In genomic region chr9:85824949-85825348, GRCh38 we compare ENCODE assay signal across 8 cellular contexts.
A peak's percentile ranks its signal among the peaks of the same experiment; 100 is the strongest.
DNase-seq lines count a peak whose midpoint lies in the region; FAIRE-seq and TF ChIP-seq lines count a peak whose summit lies in the region.
"Not testable (repeated sequence)": the region's sequence is repeated elsewhere in the genome, so short reads cannot be mapped to it uniquely, and the experiment has no call there.

No MANE protein-coding gene starts in this region.

- TF ChIP-seq CTCF in BJ (IDR thresholded peaks at IDR 0.05; ENCODE audit: insufficient read depth, low read depth, low read length): peak; percentile 22; the same call in 1 of the 2 replicates
- peak; percentile 37 for TF ChIP-seq CTCF in GM12873 (IDR thresholded peaks at IDR 0.05; ENCODE audit: insufficient read depth, low read depth, low read length, missing control alignments)
- peak; percentile 19 for TF ChIP-seq CTCF in OCI-LY3 (IDR thresholded peaks at IDR 0.05; ENCODE audit: low read depth, low read length)
- 0 out of 2 replicates have a peak, but pooled peaks have one; percentile 6 for TF ChIP-seq CTCF in WI38 (IDR thresholded peaks at IDR 0.05; ENCODE audit: low read depth, low read length)
- peak in 2 of 3 experiments; percentile 58 to 66; a peak in 3 of 4 replicates for TF ChIP-seq CTCF in H1 (IDR thresholded peaks at IDR 0.05; ENCODE audit: control extremely low read depth in 1 of 3, insufficient read depth in 1 of 3, low read depth in 1 of 3, low read length in 3 of 3)
- peak; percentile 36 for TF ChIP-seq CTCF in smooth muscle cell (IDR thresholded peaks at IDR 0.05; ENCODE audit: borderline replicate concordance, insufficient read depth, poor library complexity, severe bottlenecking)

- not testable (repeated sequence) for H4K91ac ChIP-seq in H1 (replicated peaks; ENCODE audit: insufficient read length, low read length)

- H3K23me2 ChIP-seq in H1 (ENCODE audit: low read depth, low read length): not testable (repeated sequence)

- not testable (repeated sequence) for H3K27ac ChIP-seq in OCI-LY3 (ENCODE audit: low read length); H1 (ENCODE audit: low read depth, low read length); smooth muscle cell (ENCODE audit: low read depth)

- not testable (repeated sequence) for H3K79me1 ChIP-seq in H1 (ENCODE audit: low read depth, low read length)

- H3K27me3 ChIP-seq in BJ (ENCODE audit: control insufficient read depth, insufficient read depth, low read length); OCI-LY3 (ENCODE audit: low read depth, low read length); H1 (replicated peaks in 1 of 4; ENCODE audit: control insufficient read depth in 3 of 4, extremely low read depth in 1 of 4, insufficient read depth in 3 of 4, low read length in 3 of 4); smooth muscle cell (ENCODE audit: low read depth): not testable (repeated sequence)

- H3K23ac ChIP-seq in H1 (ENCODE audit: insufficient read length): not testable (repeated sequence)

- H2BK12ac ChIP-seq in H1 (ENCODE audit: low read depth, low read length): not testable (repeated sequence)

- not testable (repeated sequence) for H4K20me1 ChIP-seq in OCI-LY3 (ENCODE audit: insufficient read depth, low read length); H1 (replicated peaks in 1 of 2; ENCODE audit: control insufficient read depth in 1 of 2, insufficient read depth in 2 of 2, low read length in 2 of 2); smooth muscle cell (ENCODE audit: low read depth)

- CTCF ChIA-PET in BJ (lab: Yijun Ruan, JAX): interaction anchor here (1.6 kb wide), 1 partner anchor 34 kb away, joined by 4 read pairs; no protein-coding TSS in a partner anchor
- CTCF ChIA-PET in H1 (lab: Charles Lee; ENCODE audit: partially characterized antibody): interaction anchor here (0.6 to 1.8 kb wide), 14 partner anchors 19 to 189 kb away, joined by 3 to 14 read pairs (median 4); partner anchors contain the start of gene NAA35

- peak; percentile 58 to 69 for TF ChIP-seq RAD21 in H1 (IDR thresholded peaks at IDR 0.05 in 1 of 2, conservative IDR thresholded peaks at IDR 0.05 in 1 of 2; ENCODE audit: low read depth in 2 of 2, low read length in 2 of 2)

- TF ChIP-seq POLR2A in H1 (IDR thresholded peaks at IDR 0.05; ENCODE audit: control extremely low read depth in 1 of 2, low read depth in 2 of 2, low read length in 2 of 2): not testable (repeated sequence)

- FAIRE-seq in H1 (lab: Jason Lieb, UNC): peak; percentile 87

- DNase-seq in BJ (ENCODE audit: low read depth); H1 (ENCODE audit: low read depth in 1 of 2, low spot score in 2 of 2); smooth muscle cell (lab: John Stamatoyannopoulos, UW; ENCODE audit: unreplicated experiment): not testable (repeated sequence)
- DNase-seq in HuH-7.5 (ENCODE audit: low spot score) (peak; percentile 10), iPS-NIHi11 (ENCODE audit: low spot score) (peak; percentile 27)

- H3F3A ChIP-seq in smooth muscle cell (ENCODE audit: low read depth): not testable (repeated sequence)

- WGBS in H1 (ENCODE audit: extremely low coverage in 1 of 2, insufficient coverage in 1 of 2, insufficient read length in 1 of 2, insufficient replicate concordance in 2 of 2, low coverage in 1 of 2, low lambda C conversion rate in 2 of 2, missing lambda C conversion rate in 1 of 2), 2 experiments: 58% methylated on average over 1 of the region's 1 CpG; no CpG with 5 or more reads in 1 of the 2 experiments
- 60% methylated on average over 1 of the region's 1 CpG for WGBS in smooth muscle cell (ENCODE audit: low lambda C conversion rate)

- H3K18ac ChIP-seq in H1 (ENCODE audit: extremely low read depth, low read length): not testable (repeated sequence)

- H2AK5ac ChIP-seq in H1 (ENCODE audit: low read depth, low read length): not testable (repeated sequence)

- not testable (repeated sequence) for H4K8ac ChIP-seq in H1 (ENCODE audit: extremely low read depth, insufficient read depth, low read length)

- not testable (repeated sequence) for H3K9me3 ChIP-seq in OCI-LY3 (ENCODE audit: insufficient read depth, low read length); H1 (ENCODE audit: insufficient read depth in 2 of 2, low read depth in 1 of 2, low read length in 1 of 2); smooth muscle cell (replicated peaks; ENCODE audit: low read depth)

- H2BK5ac ChIP-seq in H1 (ENCODE audit: low read depth, low read length): not testable (repeated sequence)

- H4K5ac ChIP-seq in H1 (ENCODE audit: insufficient read length, low read depth, low read length): not testable (repeated sequence)

- not testable (repeated sequence) for H3K4ac ChIP-seq in H1 (replicated peaks; ENCODE audit: insufficient read length, low read depth, low read length)

- POLR2A ChIA-PET in BJ (lab: Charles Lee); H1 (lab: Charles Lee; ENCODE audit: partially characterized antibody): not testable (repeated sequence)

- H2BK15ac ChIP-seq in H1 (ENCODE audit: low read length): not testable (repeated sequence)

- H3K14ac ChIP-seq in H1 (ENCODE audit: insufficient read length): not testable (repeated sequence)

- H3K36me3 ChIP-seq in BJ (ENCODE audit: control insufficient read depth, insufficient read depth, low read length); OCI-LY3 (replicated peaks; ENCODE audit: low read depth, low read length); H1 (ENCODE audit: control insufficient read depth in 2 of 4, insufficient read depth in 4 of 4, low read length in 3 of 4); smooth muscle cell (ENCODE audit: low read depth): not testable (repeated sequence)

- not testable (repeated sequence) for TF ChIP-seq EP300 in H1 (IDR thresholded peaks at IDR 0.05; ENCODE audit: borderline replicate concordance in 1 of 2, low read depth in 2 of 2, low read length in 2 of 2)

- H3K9ac ChIP-seq in OCI-LY3 (ENCODE audit: low read length); H1 (replicated peaks in 1 of 4; ENCODE audit: extremely low read depth in 1 of 4, low read depth in 3 of 4, low read length in 3 of 4); smooth muscle cell (ENCODE audit: low read depth): not testable (repeated sequence)

- H2BK120ac ChIP-seq in H1 (replicated peaks; ENCODE audit: low read depth, low read length): not testable (repeated sequence)

- H3K4me3 ChIP-seq in BJ (ENCODE audit: low read depth, low read length); OCI-LY3 (ENCODE audit: low read length); WI38 (ENCODE audit: low read depth, low read length); H1 (ENCODE audit: extremely low read depth in 1 of 4, insufficient read depth in 2 of 4, low read depth in 3 of 4, low read length in 4 of 4); smooth muscle cell: not testable (repeated sequence)

- not testable (repeated sequence) for H3K56ac ChIP-seq in H1 (replicated peaks; ENCODE audit: insufficient read length, low read depth, low read length)

- not testable (repeated sequence) for H2BK20ac ChIP-seq in H1 (ENCODE audit: low read length)

- not testable (repeated sequence) for H2AFZ ChIP-seq in OCI-LY3 (ENCODE audit: low read depth, low read length); H1 (ENCODE audit: low read length); smooth muscle cell (ENCODE audit: low read depth)

- not testable (repeated sequence) for H3K4me2 ChIP-seq in OCI-LY3 (ENCODE audit: low read length); H1 (ENCODE audit: insufficient read depth in 1 of 2, low read depth in 2 of 2, low read length in 2 of 2); smooth muscle cell

- H3K4me1 ChIP-seq in OCI-LY3 (ENCODE audit: low read length); H1 (replicated peaks in 1 of 4; ENCODE audit: control insufficient read depth in 3 of 4, insufficient read depth in 4 of 4, low read length in 3 of 4); smooth muscle cell (ENCODE audit: low read depth): not testable (repeated sequence)

- not testable (repeated sequence) for H3K79me2 ChIP-seq in OCI-LY3 (ENCODE audit: low read length); H1 (ENCODE audit: control insufficient read depth in 1 of 2, insufficient read depth in 2 of 2, low read length in 2 of 2); smooth muscle cell (ENCODE audit: low read depth)

TF ChIP-seq in H1, 55 proteins besides CTCF, POLR2A, EP300 and RAD21:
- TF ChIP-seq TEAD4 (IDR thresholded peaks at IDR 0.05; ENCODE audit: low read depth, low read length): peak; percentile 86

Comparison
In these comparisons a context has a peak if more than half of its experiments do, and no peak if none do; other contexts are left out.
1. CTCF ChIP-seq: peak in every context shown above with its lines; median percentile 62 in H1; 37 in GM12873; 36 in smooth muscle cell; 22 in BJ; 19 in OCI-LY3; 6 in WI38.